In the genomic region with DNA sequence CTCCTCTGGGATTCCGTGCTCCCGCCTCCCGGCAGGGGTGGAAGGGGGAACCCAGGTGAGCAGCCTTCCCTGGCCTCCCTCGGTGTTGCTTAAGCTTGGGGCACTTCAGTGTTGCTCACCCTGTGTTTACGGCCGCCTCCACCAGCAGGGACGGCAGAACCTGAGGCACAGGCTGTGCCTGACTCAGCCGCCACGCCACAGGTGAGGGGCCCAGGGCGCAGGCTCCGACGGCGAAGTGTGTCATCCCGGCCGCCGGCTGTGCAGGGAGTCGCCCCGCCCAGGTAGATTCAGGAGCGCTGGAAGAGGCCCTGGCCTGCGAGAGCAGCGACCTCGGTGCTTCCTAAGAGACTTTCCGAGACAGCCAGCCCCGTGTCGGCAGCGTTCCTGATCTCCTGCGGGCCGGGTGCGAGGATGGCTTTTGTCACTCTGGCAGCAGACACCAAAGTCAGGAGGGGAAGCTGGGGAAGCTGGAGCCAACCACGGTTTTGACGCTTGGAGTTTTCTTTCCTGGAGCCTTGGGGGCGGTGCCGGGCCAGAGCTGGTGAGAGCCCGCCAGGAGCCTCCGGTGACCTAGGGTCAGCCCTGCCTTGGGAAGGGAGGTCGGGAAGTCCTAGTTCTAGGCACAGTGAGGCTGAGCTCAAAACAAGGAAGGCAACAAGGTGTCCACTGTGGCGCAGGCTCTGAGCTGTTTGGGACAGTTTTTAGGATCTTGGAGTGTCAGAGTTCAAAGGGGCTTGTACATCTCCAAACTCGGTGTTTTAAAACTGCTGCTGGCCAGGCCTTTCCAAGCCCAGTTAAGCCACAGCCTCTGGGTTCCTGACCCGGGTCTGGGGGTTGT, we compare ENCODE assay signal across 1 cellular context.
TF ChIP-seq lines count a peak whose summit lies in the region.

No MANE protein-coding gene starts in this region.

TF ChIP-seq in WTC11, 78 proteins besides CTCF, POLR2A, EP300 and RAD21 (continued from another document and continues in another):
- TF ChIP-seq, protein P1, sequence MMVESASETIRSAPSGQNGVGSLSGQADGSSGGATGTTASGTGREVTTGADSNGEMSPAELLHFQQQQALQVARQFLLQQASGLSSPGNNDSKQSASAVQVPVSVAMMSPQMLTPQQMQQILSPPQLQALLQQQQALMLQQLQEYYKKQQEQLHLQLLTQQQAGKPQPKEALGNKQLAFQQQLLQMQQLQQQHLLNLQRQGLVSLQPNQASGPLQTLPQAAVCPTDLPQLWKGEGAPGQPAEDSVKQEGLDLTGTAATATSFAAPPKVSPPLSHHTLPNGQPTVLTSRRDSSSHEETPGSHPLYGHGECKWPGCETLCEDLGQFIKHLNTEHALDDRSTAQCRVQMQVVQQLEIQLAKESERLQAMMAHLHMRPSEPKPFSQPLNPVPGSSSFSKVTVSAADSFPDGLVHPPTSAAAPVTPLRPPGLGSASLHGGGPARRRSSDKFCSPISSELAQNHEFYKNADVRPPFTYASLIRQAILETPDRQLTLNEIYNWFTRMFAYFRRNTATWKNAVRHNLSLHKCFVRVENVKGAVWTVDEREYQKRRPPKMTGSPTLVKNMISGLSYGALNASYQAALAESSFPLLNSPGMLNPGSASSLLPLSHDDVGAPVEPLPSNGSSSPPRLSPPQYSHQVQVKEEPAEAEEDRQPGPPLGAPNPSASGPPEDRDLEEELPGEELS (CRISPR knock-in tag; IDR thresholded peaks at IDR 0.05), result 0 out of 2 replicates have a peak, but pooled peaks have one; percentile 59
- TF ChIP-seq, protein P2, sequence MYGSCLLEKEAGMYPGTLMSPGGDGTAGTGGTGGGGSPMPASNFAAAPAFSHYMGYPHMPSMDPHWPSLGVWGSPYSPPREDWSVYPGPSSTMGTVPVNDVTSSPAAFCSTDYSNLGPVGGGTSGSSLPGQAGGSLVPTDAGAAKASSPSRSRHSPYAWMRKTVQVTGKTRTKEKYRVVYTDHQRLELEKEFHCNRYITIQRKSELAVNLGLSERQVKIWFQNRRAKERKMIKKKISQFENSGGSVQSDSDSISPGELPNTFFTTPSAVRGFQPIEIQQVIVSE (CRISPR knock-in tag; IDR thresholded peaks at IDR 0.05; ENCODE audit: borderline replicate concordance), result no peak
- TF ChIP-seq, protein P3, sequence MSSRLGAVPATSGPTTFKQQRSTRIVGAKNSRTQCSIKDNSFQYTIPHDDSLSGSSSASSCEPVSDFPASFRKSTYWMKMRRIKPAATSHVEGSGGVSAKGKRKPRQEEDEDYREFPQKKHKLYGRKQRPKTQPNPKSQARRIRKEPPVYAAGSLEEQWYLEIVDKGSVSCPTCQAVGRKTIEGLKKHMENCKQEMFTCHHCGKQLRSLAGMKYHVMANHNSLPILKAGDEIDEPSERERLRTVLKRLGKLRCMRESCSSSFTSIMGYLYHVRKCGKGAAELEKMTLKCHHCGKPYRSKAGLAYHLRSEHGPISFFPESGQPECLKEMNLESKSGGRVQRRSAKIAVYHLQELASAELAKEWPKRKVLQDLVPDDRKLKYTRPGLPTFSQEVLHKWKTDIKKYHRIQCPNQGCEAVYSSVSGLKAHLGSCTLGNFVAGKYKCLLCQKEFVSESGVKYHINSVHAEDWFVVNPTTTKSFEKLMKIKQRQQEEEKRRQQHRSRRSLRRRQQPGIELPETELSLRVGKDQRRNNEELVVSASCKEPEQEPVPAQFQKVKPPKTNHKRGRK (CRISPR knock-in tag; IDR thresholded peaks at IDR 0.05; ENCODE audit: borderline replicate concordance), result no peak
- TF ChIP-seq ZNF396 (CRISPR knock-in tag; IDR thresholded peaks at IDR 0.05; ENCODE audit: borderline replicate concordance), result no peak
- TF ChIP-seq GRHL2 (CRISPR knock-in tag; IDR thresholded peaks at IDR 0.05; ENCODE audit: insufficient replicate concordance, severe bottlenecking), result no peak
- TF ChIP-seq, protein P4, sequence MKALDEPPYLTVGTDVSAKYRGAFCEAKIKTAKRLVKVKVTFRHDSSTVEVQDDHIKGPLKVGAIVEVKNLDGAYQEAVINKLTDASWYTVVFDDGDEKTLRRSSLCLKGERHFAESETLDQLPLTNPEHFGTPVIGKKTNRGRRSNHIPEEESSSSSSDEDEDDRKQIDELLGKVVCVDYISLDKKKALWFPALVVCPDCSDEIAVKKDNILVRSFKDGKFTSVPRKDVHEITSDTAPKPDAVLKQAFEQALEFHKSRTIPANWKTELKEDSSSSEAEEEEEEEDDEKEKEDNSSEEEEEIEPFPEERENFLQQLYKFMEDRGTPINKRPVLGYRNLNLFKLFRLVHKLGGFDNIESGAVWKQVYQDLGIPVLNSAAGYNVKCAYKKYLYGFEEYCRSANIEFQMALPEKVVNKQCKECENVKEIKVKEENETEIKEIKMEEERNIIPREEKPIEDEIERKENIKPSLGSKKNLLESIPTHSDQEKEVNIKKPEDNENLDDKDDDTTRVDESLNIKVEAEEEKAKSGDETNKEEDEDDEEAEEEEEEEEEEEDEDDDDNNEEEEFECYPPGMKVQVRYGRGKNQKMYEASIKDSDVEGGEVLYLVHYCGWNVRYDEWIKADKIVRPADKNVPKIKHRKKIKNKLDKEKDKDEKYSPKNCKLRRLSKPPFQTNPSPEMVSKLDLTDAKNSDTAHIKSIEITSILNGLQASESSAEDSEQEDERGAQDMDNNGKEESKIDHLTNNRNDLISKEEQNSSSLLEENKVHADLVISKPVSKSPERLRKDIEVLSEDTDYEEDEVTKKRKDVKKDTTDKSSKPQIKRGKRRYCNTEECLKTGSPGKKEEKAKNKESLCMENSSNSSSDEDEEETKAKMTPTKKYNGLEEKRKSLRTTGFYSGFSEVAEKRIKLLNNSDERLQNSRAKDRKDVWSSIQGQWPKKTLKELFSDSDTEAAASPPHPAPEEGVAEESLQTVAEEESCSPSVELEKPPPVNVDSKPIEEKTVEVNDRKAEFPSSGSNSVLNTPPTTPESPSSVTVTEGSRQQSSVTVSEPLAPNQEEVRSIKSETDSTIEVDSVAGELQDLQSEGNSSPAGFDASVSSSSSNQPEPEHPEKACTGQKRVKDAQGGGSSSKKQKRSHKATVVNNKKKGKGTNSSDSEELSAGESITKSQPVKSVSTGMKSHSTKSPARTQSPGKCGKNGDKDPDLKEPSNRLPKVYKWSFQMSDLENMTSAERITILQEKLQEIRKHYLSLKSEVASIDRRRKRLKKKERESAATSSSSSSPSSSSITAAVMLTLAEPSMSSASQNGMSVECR (CRISPR knock-in tag; IDR thresholded peaks at IDR 0.05; ENCODE audit: borderline replicate concordance), result peak; percentile 41; the same call in 1 of the 2 replicates
- TF ChIP-seq, protein P5, sequence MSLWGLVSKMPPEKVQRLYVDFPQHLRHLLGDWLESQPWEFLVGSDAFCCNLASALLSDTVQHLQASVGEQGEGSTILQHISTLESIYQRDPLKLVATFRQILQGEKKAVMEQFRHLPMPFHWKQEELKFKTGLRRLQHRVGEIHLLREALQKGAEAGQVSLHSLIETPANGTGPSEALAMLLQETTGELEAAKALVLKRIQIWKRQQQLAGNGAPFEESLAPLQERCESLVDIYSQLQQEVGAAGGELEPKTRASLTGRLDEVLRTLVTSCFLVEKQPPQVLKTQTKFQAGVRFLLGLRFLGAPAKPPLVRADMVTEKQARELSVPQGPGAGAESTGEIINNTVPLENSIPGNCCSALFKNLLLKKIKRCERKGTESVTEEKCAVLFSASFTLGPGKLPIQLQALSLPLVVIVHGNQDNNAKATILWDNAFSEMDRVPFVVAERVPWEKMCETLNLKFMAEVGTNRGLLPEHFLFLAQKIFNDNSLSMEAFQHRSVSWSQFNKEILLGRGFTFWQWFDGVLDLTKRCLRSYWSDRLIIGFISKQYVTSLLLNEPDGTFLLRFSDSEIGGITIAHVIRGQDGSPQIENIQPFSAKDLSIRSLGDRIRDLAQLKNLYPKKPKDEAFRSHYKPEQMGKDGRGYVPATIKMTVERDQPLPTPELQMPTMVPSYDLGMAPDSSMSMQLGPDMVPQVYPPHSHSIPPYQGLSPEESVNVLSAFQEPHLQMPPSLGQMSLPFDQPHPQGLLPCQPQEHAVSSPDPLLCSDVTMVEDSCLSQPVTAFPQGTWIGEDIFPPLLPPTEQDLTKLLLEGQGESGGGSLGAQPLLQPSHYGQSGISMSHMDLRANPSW (CRISPR knock-in tag; conservative IDR thresholded peaks at IDR 0.05; ENCODE audit: low read depth), result no peak
- TF ChIP-seq FOXK1 (CRISPR knock-in tag; IDR thresholded peaks at IDR 0.05), result 0 out of 2 replicates have a peak, but pooled peaks have one; percentile 33
- TF ChIP-seq, protein P6, sequence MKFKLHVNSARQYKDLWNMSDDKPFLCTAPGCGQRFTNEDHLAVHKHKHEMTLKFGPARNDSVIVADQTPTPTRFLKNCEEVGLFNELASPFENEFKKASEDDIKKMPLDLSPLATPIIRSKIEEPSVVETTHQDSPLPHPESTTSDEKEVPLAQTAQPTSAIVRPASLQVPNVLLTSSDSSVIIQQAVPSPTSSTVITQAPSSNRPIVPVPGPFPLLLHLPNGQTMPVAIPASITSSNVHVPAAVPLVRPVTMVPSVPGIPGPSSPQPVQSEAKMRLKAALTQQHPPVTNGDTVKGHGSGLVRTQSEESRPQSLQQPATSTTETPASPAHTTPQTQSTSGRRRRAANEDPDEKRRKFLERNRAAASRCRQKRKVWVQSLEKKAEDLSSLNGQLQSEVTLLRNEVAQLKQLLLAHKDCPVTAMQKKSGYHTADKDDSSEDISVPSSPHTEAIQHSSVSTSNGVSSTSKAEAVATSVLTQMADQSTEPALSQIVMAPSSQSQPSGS (CRISPR knock-in tag; IDR thresholded peaks at IDR 0.05; ENCODE audit: borderline replicate concordance, low read depth), result no peak
- TF ChIP-seq, protein P7, sequence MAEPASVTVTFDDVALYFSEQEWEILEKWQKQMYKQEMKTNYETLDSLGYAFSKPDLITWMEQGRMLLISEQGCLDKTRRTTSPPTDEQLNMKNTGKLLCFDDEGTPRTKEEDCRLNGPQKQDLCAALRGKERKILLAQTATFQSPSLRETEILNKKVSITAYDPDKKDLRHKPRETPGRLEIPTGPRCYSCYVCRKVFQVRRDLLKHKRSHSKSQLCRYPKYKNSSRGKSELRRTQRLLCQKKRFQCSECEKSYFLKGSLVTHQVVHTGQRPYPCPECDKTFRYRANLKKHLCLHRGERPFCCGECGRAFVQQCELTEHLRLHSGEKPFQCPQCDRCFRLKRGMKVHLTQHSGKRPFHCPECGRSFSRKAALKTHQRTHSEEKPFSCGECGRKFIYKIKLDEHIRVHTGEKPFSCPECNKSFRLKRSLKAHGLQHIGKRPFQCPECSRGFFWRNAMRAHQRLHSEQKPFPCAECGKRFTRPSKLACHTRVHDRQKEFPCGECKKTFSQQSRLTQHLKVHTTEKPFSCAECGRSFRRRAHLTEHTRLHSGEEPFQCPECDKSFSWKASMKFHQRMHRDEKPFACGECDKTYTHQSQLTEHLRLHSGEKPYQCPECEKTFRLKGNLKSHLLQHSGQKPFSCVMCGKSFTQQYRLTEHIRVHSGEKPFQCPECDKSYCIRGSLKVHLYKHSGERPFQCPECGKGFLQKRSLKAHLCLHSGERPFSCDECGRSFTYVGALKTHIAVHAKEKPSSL (CRISPR knock-in tag; conservative IDR thresholded peaks at IDR 0.05), result no peak
- TF ChIP-seq SMAD4 (CRISPR knock-in tag; IDR thresholded peaks at IDR 0.05), result no peak
- TF ChIP-seq FOXJ3 (CRISPR knock-in tag; IDR thresholded peaks at IDR 0.05; ENCODE audit: borderline replicate concordance), result no peak
- no peak for TF ChIP-seq KAT7 (CRISPR knock-in tag; IDR thresholded peaks at IDR 0.05; ENCODE audit: borderline replicate concordance)
- no peak for TF ChIP-seq SMAD3 (CRISPR knock-in tag; IDR thresholded peaks at IDR 0.05; ENCODE audit: borderline replicate concordance)
- TF ChIP-seq NR1H2 (CRISPR knock-in tag; IDR thresholded peaks at IDR 0.05), result no peak
- TF ChIP-seq GABPB1 (CRISPR knock-in tag; IDR thresholded peaks at IDR 0.05), result peak; percentile 55; the same call in 1 of the 2 replicates
- TF ChIP-seq RORB (CRISPR knock-in tag; IDR thresholded peaks at IDR 0.05), result no peak
- TF ChIP-seq SP1 (CRISPR knock-in tag; conservative IDR thresholded peaks at IDR 0.05), result peak; percentile 40; the same call in 1 of the 2 replicates
- TF ChIP-seq NFATC4 (CRISPR knock-in tag; IDR thresholded peaks at IDR 0.05), result no peak
- TF ChIP-seq, protein P8, sequence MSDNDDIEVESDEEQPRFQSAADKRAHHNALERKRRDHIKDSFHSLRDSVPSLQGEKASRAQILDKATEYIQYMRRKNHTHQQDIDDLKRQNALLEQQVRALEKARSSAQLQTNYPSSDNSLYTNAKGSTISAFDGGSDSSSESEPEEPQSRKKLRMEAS (CRISPR knock-in tag; IDR thresholded peaks at IDR 0.05), result no peak
- no peak for TF ChIP-seq ZNF317 (CRISPR knock-in tag; IDR thresholded peaks at IDR 0.05; ENCODE audit: borderline replicate concordance, low read depth)
- TF ChIP-seq, protein P9, sequence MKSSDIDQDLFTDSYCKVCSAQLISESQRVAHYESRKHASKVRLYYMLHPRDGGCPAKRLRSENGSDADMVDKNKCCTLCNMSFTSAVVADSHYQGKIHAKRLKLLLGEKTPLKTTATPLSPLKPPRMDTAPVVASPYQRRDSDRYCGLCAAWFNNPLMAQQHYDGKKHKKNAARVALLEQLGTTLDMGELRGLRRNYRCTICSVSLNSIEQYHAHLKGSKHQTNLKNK (CRISPR knock-in tag; IDR thresholded peaks at IDR 0.05), result no peak
- TF ChIP-seq, protein P10, sequence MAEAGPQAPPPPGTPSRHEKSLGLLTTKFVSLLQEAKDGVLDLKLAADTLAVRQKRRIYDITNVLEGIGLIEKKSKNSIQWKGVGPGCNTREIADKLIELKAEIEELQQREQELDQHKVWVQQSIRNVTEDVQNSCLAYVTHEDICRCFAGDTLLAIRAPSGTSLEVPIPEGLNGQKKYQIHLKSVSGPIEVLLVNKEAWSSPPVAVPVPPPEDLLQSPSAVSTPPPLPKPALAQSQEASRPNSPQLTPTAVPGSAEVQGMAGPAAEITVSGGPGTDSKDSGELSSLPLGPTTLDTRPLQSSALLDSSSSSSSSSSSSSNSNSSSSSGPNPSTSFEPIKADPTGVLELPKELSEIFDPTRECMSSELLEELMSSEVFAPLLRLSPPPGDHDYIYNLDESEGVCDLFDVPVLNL (CRISPR knock-in tag; IDR thresholded peaks at IDR 0.05; ENCODE audit: borderline replicate concordance, low read depth), result no peak
- TF ChIP-seq TEAD1 (CRISPR knock-in tag; IDR thresholded peaks at IDR 0.05), result no peak
- TF ChIP-seq PRRX2 (CRISPR knock-in tag; IDR thresholded peaks at IDR 0.05), result no peak
- no peak for TF ChIP-seq HMGA2 (CRISPR knock-in tag; IDR thresholded peaks at IDR 0.05)
- TF ChIP-seq ZBTB21 (CRISPR knock-in tag; IDR thresholded peaks at IDR 0.05; ENCODE audit: borderline replicate concordance), result no peak
- TF ChIP-seq, protein P11, sequence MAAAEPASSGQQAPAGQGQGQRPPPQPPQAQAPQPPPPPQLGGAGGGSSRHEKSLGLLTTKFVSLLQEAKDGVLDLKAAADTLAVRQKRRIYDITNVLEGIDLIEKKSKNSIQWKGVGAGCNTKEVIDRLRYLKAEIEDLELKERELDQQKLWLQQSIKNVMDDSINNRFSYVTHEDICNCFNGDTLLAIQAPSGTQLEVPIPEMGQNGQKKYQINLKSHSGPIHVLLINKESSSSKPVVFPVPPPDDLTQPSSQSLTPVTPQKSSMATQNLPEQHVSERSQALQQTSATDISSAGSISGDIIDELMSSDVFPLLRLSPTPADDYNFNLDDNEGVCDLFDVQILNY (CRISPR knock-in tag; IDR thresholded peaks at IDR 0.05), result no peak
- TF ChIP-seq, protein P12, sequence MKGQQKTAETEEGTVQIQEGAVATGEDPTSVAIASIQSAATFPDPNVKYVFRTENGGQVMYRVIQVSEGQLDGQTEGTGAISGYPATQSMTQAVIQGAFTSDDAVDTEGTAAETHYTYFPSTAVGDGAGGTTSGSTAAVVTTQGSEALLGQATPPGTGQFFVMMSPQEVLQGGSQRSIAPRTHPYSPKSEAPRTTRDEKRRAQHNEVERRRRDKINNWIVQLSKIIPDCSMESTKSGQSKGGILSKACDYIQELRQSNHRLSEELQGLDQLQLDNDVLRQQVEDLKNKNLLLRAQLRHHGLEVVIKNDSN (CRISPR knock-in tag; IDR thresholded peaks at IDR 0.05), result no peak
- no peak for TF ChIP-seq MYBL2 (CRISPR knock-in tag; IDR thresholded peaks at IDR 0.05)
- TF ChIP-seq NR2C2 (CRISPR knock-in tag; IDR thresholded peaks at IDR 0.05), result no peak
